Comparison of ENCODE assay signal across 1 cellular context in genomic region chr10:125444790-125445189, GRCh38.
TF ChIP-seq lines count a peak whose summit lies in the region.

No MANE protein-coding gene starts in this region.

TF ChIP-seq in WTC11, 78 proteins besides CTCF, POLR2A, EP300 and RAD21 (continued from another document):
- TF ChIP-seq ZBTB43 (CRISPR knock-in tag; IDR thresholded peaks at IDR 0.05): no peak
- TF ChIP-seq CREB1 (CRISPR knock-in tag; IDR thresholded peaks at IDR 0.05): no peak
- no peak for TF ChIP-seq HMGXB4 (CRISPR knock-in tag; IDR thresholded peaks at IDR 0.05)
- TF ChIP-seq ERG (CRISPR knock-in tag; IDR thresholded peaks at IDR 0.05): no peak
- TF ChIP-seq MYBL2 (CRISPR knock-in tag; IDR thresholded peaks at IDR 0.05): no peak
- TF ChIP-seq ELF4 (CRISPR knock-in tag; IDR thresholded peaks at IDR 0.05; ENCODE audit: low read depth): no peak
- TF ChIP-seq AFF4 (CRISPR knock-in tag; IDR thresholded peaks at IDR 0.05; ENCODE audit: borderline replicate concordance): no peak
